In genomic region chr10:42177793-42178689, GRCh38 we compare ENCODE assay signal across 8 cellular contexts.
DNase-seq lines count a peak whose midpoint lies in the region; ATAC-seq and TF ChIP-seq lines count a peak whose summit lies in the region.
"Not testable (repeated sequence)": the region's sequence is repeated elsewhere in the genome, so short reads cannot be mapped to it uniquely, and the experiment has no call there.

No MANE protein-coding gene starts in this region.

- not testable (repeated sequence) for ATAC-seq in T-cell (replicated peaks in 1 of 4)

- not testable (repeated sequence) for H3K27ac ChIP-seq in esophagus muscularis mucosa (replicated peaks in 1 of 4); smooth muscle cell (ENCODE audit: low read depth)

- H3K27ac Mint-ChIP-seq in T-cell = not testable (repeated sequence)

- intact Hi-C loops in esophagus muscularis mucosa (cut with DNase I) = not testable (repeated sequence)

- H3K27me3 Mint-ChIP-seq in T-cell = peaks cover 58 to 61% of the 10 kb centered on the region in 2 donors

- H3K4me3 Mint-ChIP-seq in T-cell = peak overlapping the region; percentile 39 to 54 (median 49)

- not testable (repeated sequence) for H3K9ac ChIP-seq in smooth muscle cell (ENCODE audit: low read depth)

- not testable (repeated sequence) for H3F3A ChIP-seq in smooth muscle cell (ENCODE audit: low read depth)

- H3K27me3 ChIP-seq in MG63; smooth muscle cell (ENCODE audit: low read depth): not testable (repeated sequence)
- peaks cover 0 to 51% (median 10%) of the 10 kb centered on the region in 4 donors for H3K27me3 ChIP-seq in esophagus muscularis mucosa

- not testable (repeated sequence) for TF ChIP-seq EP300 in esophagus muscularis mucosa (IDR thresholded peaks at IDR 0.05)

- not testable (repeated sequence) for H3K36me3 Mint-ChIP-seq in T-cell

- H3K9me3 Mint-ChIP-seq in T-cell = not testable (repeated sequence)

- not testable (repeated sequence) for H3K79me2 ChIP-seq in smooth muscle cell (ENCODE audit: low read depth)

- peaks cover 0 to 14% (median 12%) of the 10 kb centered on the region in 4 donors for H3K4me1 ChIP-seq in esophagus muscularis mucosa
- not testable (repeated sequence) for H3K4me1 ChIP-seq in smooth muscle cell (ENCODE audit: low read depth)

- H3K4me3 ChIP-seq in AG09309 (ENCODE audit: control insufficient read depth, low read depth, low read length); smooth muscle cell: not testable (repeated sequence)
- peak overlapping the region; percentile 35 for H3K4me3 ChIP-seq in MG63
- peak overlapping the region in 1 of 4 donors; percentile 32 for H3K4me3 ChIP-seq in esophagus muscularis mucosa

- H4K20me1 ChIP-seq in smooth muscle cell (ENCODE audit: low read depth) = not testable (repeated sequence)

- H3K4me1 Mint-ChIP-seq in T-cell = not testable (repeated sequence)

- not testable (repeated sequence) for H3K36me3 ChIP-seq in MG63; esophagus muscularis mucosa; smooth muscle cell (ENCODE audit: low read depth)

- TF ChIP-seq POLR2A in esophagus muscularis mucosa (IDR thresholded peaks at IDR 0.05; ENCODE audit: low read depth) = not testable (repeated sequence)

- CTCF ChIA-PET in T-cell (lab: Charles Lee) = interaction anchor here in 1 of 2 donors (0.7 kb wide), 1 partner anchor 688 kb away, joined by 3 read pairs; no protein-coding TSS in a partner anchor

- not testable (repeated sequence) for H3K4me2 ChIP-seq in smooth muscle cell

- H3K9me3 ChIP-seq in MG63; esophagus muscularis mucosa; smooth muscle cell (replicated peaks; ENCODE audit: low read depth): not testable (repeated sequence)

- POLR2A ChIA-PET in T-cell (lab: Charles Lee) = not testable (repeated sequence)

- WGBS in esophagus muscularis mucosa = 8% methylated on average over 12 of the region's 30 CpGs
- 94% methylated on average over 29 of the region's 30 CpGs for WGBS in smooth muscle cell (ENCODE audit: low lambda C conversion rate)

- H2AFZ ChIP-seq in smooth muscle cell (ENCODE audit: low read depth) = not testable (repeated sequence)

- DNase-seq in AG09309 (ENCODE audit: low read depth) = peak; percentile 4
- DNase-seq in GM04504 (ENCODE audit: low read depth) = peak; percentile 14
- DNase-seq in MG63; T-cell; esophagus muscularis mucosa (ENCODE audit: extremely low spot score); smooth muscle cell (lab: John Stamatoyannopoulos, UW; ENCODE audit: unreplicated experiment): not testable (repeated sequence)
- peak; percentile 24 for DNase-seq in amniotic epithelial cell (ENCODE audit: low read depth)
- peak; percentile 34 for DNase-seq in left kidney (ENCODE audit: low read depth, low spot score)

- TF ChIP-seq CTCF in AG09309 (IDR thresholded peaks at IDR 0.05; ENCODE audit: control insufficient read depth, insufficient read depth, low read depth, low read length, missing control alignments) = peak; percentile 32
- TF ChIP-seq CTCF in esophagus muscularis mucosa (IDR thresholded peaks at IDR 0.05) = peak; percentile 37 to 54 (median 47)
- TF ChIP-seq CTCF in smooth muscle cell (IDR thresholded peaks at IDR 0.05; ENCODE audit: borderline replicate concordance, insufficient read depth, poor library complexity, severe bottlenecking) = peak; percentile 6
